18 cellular contexts compared by ENCODE assay signal in genomic region chr10:33052476-33052875, GRCh38.
"Had no signal": no experiment of that assay in that cellular context is flagged by ENCODE, and none has a peak within 500 bp of the region (broad histone marks: within the 10 kb centered on the region; RNA-seq: fewer than 3 reads in every experiment).

No MANE protein-coding gene starts in this region.

- H3K27me3 ChIP-seq: cardiac muscle cell, gastrocnemius medialis, heart right ventricle had no signal

- H3K36me3 Mint-ChIP-seq: activated naive CD4-positive, alpha-beta T cell treated with anti-CD3 and anti-CD28 coated beads, Interleukin-2, amount 10 ng/mL, durations not matched to agents 7 days and 5 days; natural killer cell treated with Interleukin-12 subunit alpha and Interleukin-12 subunit beta and Interleukin-15 and Interleukin-18, amount 100 ng/mL, for 72 hours; stimulated activated naive B cell treated with anti-CD40 and anti-IgM and Interleukin-4, amounts not matched to agents 10 μg/mL and 1 μg/mL and 100 μg/mL, for 72 hours had no signal

- ATAC-seq: activated CD4-positive, CD25-positive, alpha-beta regulatory T cell treated with anti-CD3 and anti-CD28 coated beads, Interleukin-2, amount 50 U/mL, for 24 hours; gastrocnemius medialis; left ventricle myocardium superior; natural killer cell treated with Interleukin-12 subunit alpha and Interleukin-12 subunit beta and Interleukin-15 and Interleukin-18, amount 100 ng/mL, for 72 hours; stimulated activated naive B cell treated with anti-CD40 and anti-IgM and Interleukin-4, amounts not matched to agents 10 μg/mL and 1 μg/mL and 100 μg/mL, for 72 hours had no signal

- H3K4me3 ChIP-seq: cardiac muscle cell, gastrocnemius medialis, heart right ventricle had no signal

- DNase-seq: activated CD4-positive, alpha-beta T cell treated with anti-CD3 and anti-CD28 coated beads, Interleukin-2, amount 50 U/mL, for 4 hours; activated CD8-positive, alpha-beta memory T cell treated with anti-CD3 and anti-CD28 coated beads, Interleukin-2, amount 50 U/mL, for 48 hours; activated naive CD4-positive, alpha-beta T cell treated with anti-CD3 and anti-CD28 coated beads, Interleukin-2, amount 10 ng/mL, durations not matched to agents 7 days and 5 days; gastrocnemius medialis; heart right ventricle; islet precursor cell; left ventricle myocardium superior; mesenchymal stem cell; occipital lobe; right cardiac atrium; small intestine; stimulated activated naive B cell treated with anti-CD40 and anti-IgM and Interleukin-4, amounts not matched to agents 10 μg/mL and 1 μg/mL and 100 μg/mL, for 72 hours; substantia nigra; trophoblast cell had no signal

- H3K4me1 ChIP-seq: gastrocnemius medialis had no signal

- H3K4me3 Mint-ChIP-seq: activated naive CD4-positive, alpha-beta T cell treated with anti-CD3 and anti-CD28 coated beads, Interleukin-2, amount 10 ng/mL, durations not matched to agents 7 days and 5 days; natural killer cell treated with Interleukin-12 subunit alpha and Interleukin-12 subunit beta and Interleukin-15 and Interleukin-18, amount 100 ng/mL, for 72 hours; stimulated activated naive B cell treated with anti-CD40 and anti-IgM and Interleukin-4, amounts not matched to agents 10 μg/mL and 1 μg/mL and 100 μg/mL, for 72 hours had no signal

- H3K27me3 Mint-ChIP-seq: natural killer cell treated with Interleukin-12 subunit alpha and Interleukin-12 subunit beta and Interleukin-15 and Interleukin-18, amount 100 ng/mL, for 72 hours had no signal

- H3K36me3 ChIP-seq: cardiac muscle cell, gastrocnemius medialis, heart right ventricle had no signal

- H3K27ac ChIP-seq: cardiac muscle cell, gastrocnemius medialis had no signal

- H3K9me3 Mint-ChIP-seq: activated naive CD4-positive, alpha-beta T cell treated with anti-CD3 and anti-CD28 coated beads, Interleukin-2, amount 10 ng/mL, durations not matched to agents 7 days and 5 days; natural killer cell treated with Interleukin-12 subunit alpha and Interleukin-12 subunit beta and Interleukin-15 and Interleukin-18, amount 100 ng/mL, for 72 hours; stimulated activated naive B cell treated with anti-CD40 and anti-IgM and Interleukin-4, amounts not matched to agents 10 μg/mL and 1 μg/mL and 100 μg/mL, for 72 hours had no signal

- H3K4me1 Mint-ChIP-seq: activated naive CD4-positive, alpha-beta T cell treated with anti-CD3 and anti-CD28 coated beads, Interleukin-2, amount 10 ng/mL, durations not matched to agents 7 days and 5 days; stimulated activated naive B cell treated with anti-CD40 and anti-IgM and Interleukin-4, amounts not matched to agents 10 μg/mL and 1 μg/mL and 100 μg/mL, for 72 hours had no signal

- H3K27ac Mint-ChIP-seq: activated naive CD4-positive, alpha-beta T cell treated with anti-CD3 and anti-CD28 coated beads, Interleukin-2, amount 10 ng/mL, durations not matched to agents 7 days and 5 days; natural killer cell treated with Interleukin-12 subunit alpha and Interleukin-12 subunit beta and Interleukin-15 and Interleukin-18, amount 100 ng/mL, for 72 hours; progenitor cell of endocrine pancreas; stimulated activated naive B cell treated with anti-CD40 and anti-IgM and Interleukin-4, amounts not matched to agents 10 μg/mL and 1 μg/mL and 100 μg/mL, for 72 hours had no signal
